Comparison of ENCODE assay signal across 9 cellular contexts in the genomic region with DNA sequence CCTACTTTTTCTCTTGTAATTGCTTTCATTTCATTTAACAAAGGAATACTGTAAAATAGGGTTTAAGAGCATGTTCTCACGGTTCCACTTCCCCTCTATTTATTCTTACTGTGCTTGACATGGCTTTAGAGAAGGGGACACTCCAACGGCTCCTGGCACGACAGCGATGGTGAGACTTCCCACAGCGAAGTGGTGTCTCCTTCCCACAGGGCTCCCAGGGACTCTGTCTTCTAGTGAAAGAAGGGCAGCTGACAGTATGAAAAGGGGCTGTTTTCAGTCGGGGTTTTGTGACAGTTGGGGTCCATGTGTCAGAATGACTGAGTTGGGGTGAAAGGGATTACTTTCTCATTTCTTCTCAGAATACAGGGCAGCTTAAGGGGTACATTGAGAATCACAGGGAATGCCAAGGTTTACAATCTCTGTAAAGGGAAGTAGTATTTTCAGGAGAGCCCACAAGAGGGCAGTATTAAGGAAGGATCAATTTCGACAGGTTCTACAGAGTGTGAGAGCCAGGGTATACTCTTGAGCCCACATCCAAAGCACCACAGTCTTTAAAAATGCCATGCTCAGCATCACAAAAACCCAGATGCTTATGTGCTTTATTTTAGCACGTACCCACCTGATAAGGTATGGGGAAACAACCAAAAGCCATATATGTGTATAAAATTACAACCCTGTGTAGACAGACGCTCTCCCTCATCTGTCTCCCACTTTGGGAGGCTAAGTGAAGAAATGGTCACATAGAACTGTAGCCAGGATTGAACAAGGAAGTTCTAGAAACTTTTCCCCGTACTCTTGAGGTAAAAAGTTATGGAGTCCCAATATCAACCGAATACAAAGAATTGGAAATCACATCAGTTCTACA. TPM values are rescaled to one million over a fixed set of nuclear protein-coding genes. Genes with fewer than 3 reads are reported as not detected.
A peak's percentile ranks its signal among the peaks of the same experiment; 100 is the strongest.
DNase-seq lines count a peak whose midpoint lies in the region; ATAC-seq, FAIRE-seq and TF ChIP-seq lines count a peak whose summit lies in the region.
"Had no signal": no experiment of that assay in that cellular context is flagged by ENCODE, and none has a peak within 500 bp of the region (broad histone marks: within the 10 kb centered on the region; RNA-seq: fewer than 3 reads in every experiment).

No MANE protein-coding gene starts in this region.

- no peak for TF ChIP-seq EP300 in K562 (IDR thresholded peaks at IDR 0.05; ENCODE audit: low read length)

- no peak overlapping the region for H3K4me3 Mint-ChIP-seq in activated CD4-positive, alpha-beta T cell treated with anti-CD3 and anti-CD28 coated beads, Interleukin-2, amount 10 ng/mL, durations not matched to agents 24 days and 14 days
- H3K4me3 Mint-ChIP-seq in stimulated activated memory B cell treated with anti-CD40 and anti-IgM and Interleukin-4, amounts not matched to agents 10 μg/mL and 1 μg/mL and 100 μg/mL, for 72 hours: no peak overlapping the region
- H3K4me3 Mint-ChIP-seq: natural killer cell treated with Interleukin-12 subunit alpha and Interleukin-12 subunit beta and Interleukin-15 and Interleukin-18, amount 100 ng/mL, for 72 hours had no signal

- no peak overlapping the region for H3K4me2 ChIP-seq in K562 (ENCODE audit: insufficient read depth, low read length)
- no peak overlapping the region for H3K4me2 ChIP-seq in mesendoderm (ENCODE audit: low read length)

- H3K4me1 ChIP-seq in K562 (replicated peaks in 1 of 2; ENCODE audit: control insufficient read depth in 2 of 2, insufficient read depth in 2 of 2, low read length in 2 of 2) (no peaks in the 10 kb centered on the region), mesendoderm (ENCODE audit: control insufficient read depth, low read depth, low read length) (no peaks in the 10 kb centered on the region)

- ATAC-seq in K562 (peak; percentile 90), sciatic nerve (no peak)
- ATAC-seq in stimulated activated memory B cell treated with anti-CD40 and anti-IgM and Interleukin-4, amounts not matched to agents 10 μg/mL and 1 μg/mL and 100 μg/mL, for 72 hours: no peak

- no peak overlapping the region for H2BK15ac ChIP-seq in mesendoderm (replicated peaks; ENCODE audit: low read depth)

- peak; percentile 49 to 66 (median 61); a peak in 5 of 6 replicates for TF ChIP-seq CTCF in K562 (IDR thresholded peaks at IDR 0.05 in 2 of 3, conservative IDR thresholded peaks at IDR 0.05 in 1 of 3; ENCODE audit: insufficient read depth in 2 of 3, low read depth in 1 of 3, low read length in 3 of 3)

- H2AFZ ChIP-seq in K562 (ENCODE audit: low read depth, low read length): no peak overlapping the region

- intact Hi-C loops in K562 (cut with micrococcal nuclease): no loop called here
- intact Hi-C loops in activated CD4-positive, alpha-beta T cell treated with anti-CD3 and anti-CD28 coated beads, Interleukin-2, amount 10 ng/mL, durations not matched to agents 24 days and 14 days (cut with micrococcal nuclease): no loop called here
- intact Hi-C loops in sciatic nerve (cut with DNase I): no loop called here

- no peak overlapping the region for H4K5ac ChIP-seq in mesendoderm (ENCODE audit: low read length)

- H3K9me3 ChIP-seq in K562 (replicated peaks; ENCODE audit: control insufficient read depth, insufficient read depth, low read depth, low read length): no peaks in the 10 kb centered on the region

- no peaks in the 10 kb centered on the region for H3K4me1 Mint-ChIP-seq in activated CD4-positive, alpha-beta T cell treated with anti-CD3 and anti-CD28 coated beads, Interleukin-2, amount 10 ng/mL, durations not matched to agents 24 days and 14 days
- H3K4me1 Mint-ChIP-seq in stimulated activated memory B cell treated with anti-CD40 and anti-IgM and Interleukin-4, amounts not matched to agents 10 μg/mL and 1 μg/mL and 100 μg/mL, for 72 hours: no peaks in the 10 kb centered on the region

- peaks cover 20% of the 10 kb centered on the region for H3K27me3 Mint-ChIP-seq in activated CD4-positive, alpha-beta T cell treated with anti-CD3 and anti-CD28 coated beads, Interleukin-2, amount 10 ng/mL, durations not matched to agents 24 days and 14 days
- H3K27me3 Mint-ChIP-seq in stimulated activated memory B cell treated with anti-CD40 and anti-IgM and Interleukin-4, amounts not matched to agents 10 μg/mL and 1 μg/mL and 100 μg/mL, for 72 hours: peaks cover 45% of the 10 kb centered on the region

- no peak overlapping the region for H2AK5ac ChIP-seq in mesendoderm (ENCODE audit: low read length)

- no peaks in the 10 kb centered on the region for H3K36me3 ChIP-seq in K562 (ENCODE audit: control insufficient read depth, insufficient read depth, low read length)
- H3K36me3 ChIP-seq in mesendoderm (ENCODE audit: control insufficient read depth, insufficient read depth, low read length): no peaks in the 10 kb centered on the region

- no peak for TF ChIP-seq RAD21 in K562 (CRISPR knock-in tag; conservative IDR thresholded peaks at IDR 0.05 in 1 of 2, IDR thresholded peaks at IDR 0.05 in 1 of 2)

- H3K36me3 Mint-ChIP-seq in activated CD4-positive, alpha-beta T cell treated with anti-CD3 and anti-CD28 coated beads, Interleukin-2, amount 10 ng/mL, durations not matched to agents 24 days and 14 days (ENCODE audit: low read depth): no peaks in the 10 kb centered on the region
- H3K36me3 Mint-ChIP-seq in stimulated activated memory B cell treated with anti-CD40 and anti-IgM and Interleukin-4, amounts not matched to agents 10 μg/mL and 1 μg/mL and 100 μg/mL, for 72 hours: no peaks in the 10 kb centered on the region
- H3K36me3 Mint-ChIP-seq: natural killer cell treated with Interleukin-12 subunit alpha and Interleukin-12 subunit beta and Interleukin-15 and Interleukin-18, amount 100 ng/mL, for 72 hours had no signal

- H3K27ac ChIP-seq in K562 (ENCODE audit: extremely low read depth, low read depth, low read length): no peak overlapping the region
- no peak overlapping the region for H3K27ac ChIP-seq in mesendoderm (ENCODE audit: low read depth, low read length)

- no peaks in the 10 kb centered on the region for H3K9me3 Mint-ChIP-seq in activated CD4-positive, alpha-beta T cell treated with anti-CD3 and anti-CD28 coated beads, Interleukin-2, amount 10 ng/mL, durations not matched to agents 24 days and 14 days
- peaks cover 5% of the 10 kb centered on the region for H3K9me3 Mint-ChIP-seq in stimulated activated memory B cell treated with anti-CD40 and anti-IgM and Interleukin-4, amounts not matched to agents 10 μg/mL and 1 μg/mL and 100 μg/mL, for 72 hours
- H3K9me3 Mint-ChIP-seq: natural killer cell treated with Interleukin-12 subunit alpha and Interleukin-12 subunit beta and Interleukin-15 and Interleukin-18, amount 100 ng/mL, for 72 hours had no signal

- no peak overlapping the region for H2BK5ac ChIP-seq in mesendoderm (ENCODE audit: low read length)

- CTCF ChIA-PET in K562 (lab: Yijun Ruan, JAX; ENCODE audit: low intra/inter-chr PET ratio): no interaction called here

- no peak overlapping the region for H3K4ac ChIP-seq in mesendoderm (ENCODE audit: low read depth, low read length)

- POLR2A ChIA-PET in K562 (lab: Yijun Ruan, JAX): interaction anchor here (0.6 to 0.7 kb wide), 2 partner anchors 16 to 379 kb away, joined by 3 read pairs; no protein-coding TSS in a partner anchor

- WGBS in K562 (ENCODE audit: insufficient coverage, low coverage, missing lambda C conversion rate): 2% methylated on average over 11 of the region's 11 CpGs
- no CpG with 5 or more reads among the region's 11 CpGs for WGBS in mesendoderm (ENCODE audit: extremely low coverage, insufficient coverage, low lambda C conversion rate)

- BruUV-seq in K562 (replicated peaks; lab: Mats Ljungman, UMichigan): no TSS peak

- H4K20me1 ChIP-seq in K562 (replicated peaks; ENCODE audit: control insufficient read depth, insufficient read depth, low read length): no peaks in the 10 kb centered on the region

- H3K9me1 ChIP-seq in K562 (ENCODE audit: control insufficient read depth, insufficient read depth, low read length): no peaks in the 10 kb centered on the region

- no peaks in the 10 kb centered on the region for H3K79me2 ChIP-seq in K562 (ENCODE audit: control insufficient read depth, insufficient read depth, low read length)
- no peaks in the 10 kb centered on the region for H3K79me2 ChIP-seq in mesendoderm (ENCODE audit: control insufficient read depth, insufficient read depth, low read length)

- no peak overlapping the region for H3K9ac ChIP-seq in K562 (ENCODE audit: insufficient read depth in 1 of 2, low read depth in 2 of 2, low read length in 2 of 2)
- H3K9ac ChIP-seq in mesendoderm (ENCODE audit: low read length): no peak overlapping the region

- H3K4me3 ChIP-seq in K562 (no peak overlapping the region), mesendoderm (ENCODE audit: low read length) (no peak overlapping the region)

- FAIRE-seq in K562 (lab: Jason Lieb, UNC): peak; percentile 56

- no peaks in the 10 kb centered on the region for H3K79me1 ChIP-seq in mesendoderm (ENCODE audit: low read length)

- no peak overlapping the region for H3K18ac ChIP-seq in mesendoderm (ENCODE audit: low read length)

- H4K8ac ChIP-seq in mesendoderm (ENCODE audit: low read depth, low read length): no peak overlapping the region

- H3K27me3 ChIP-seq in K562 (ENCODE audit: control insufficient read depth in 2 of 2, insufficient read depth in 2 of 2, low read length in 2 of 2) (peaks cover 0 to 16% of the 10 kb centered on the region in 2 experiments; a peak in 3 of 5 replicates), mesendoderm (ENCODE audit: insufficient read depth, low read length, poor library complexity) (no peaks in the 10 kb centered on the region)

- in situ Hi-C loops in K562 (cut with MboI): no loop called here

- H3K27ac Mint-ChIP-seq in activated CD4-positive, alpha-beta T cell treated with anti-CD3 and anti-CD28 coated beads, Interleukin-2, amount 10 ng/mL, durations not matched to agents 24 days and 14 days: no peak overlapping the region
- H3K27ac Mint-ChIP-seq in stimulated activated memory B cell treated with anti-CD40 and anti-IgM and Interleukin-4, amounts not matched to agents 10 μg/mL and 1 μg/mL and 100 μg/mL, for 72 hours: no peak overlapping the region
- H3K27ac Mint-ChIP-seq: natural killer cell treated with Interleukin-12 subunit alpha and Interleukin-12 subunit beta and Interleukin-15 and Interleukin-18, amount 100 ng/mL, for 72 hours had no signal

- H2BK120ac ChIP-seq in mesendoderm (ENCODE audit: low read depth, low read length): no peak overlapping the region

- DNase-seq in NCI-H1105 treated with DMSO at 0.1 percent for 48 hours (lab: John Stamatoyannopoulos, UW) (peak; percentile 15), NCI-H1105 (lab: John Stamatoyannopoulos, UW) (no peak), NCI-H146 (lab: John Stamatoyannopoulos, UW) (peak; percentile 31), K562 (ENCODE audit: extremely low read depth in 1 of 4, low spot score in 3 of 4) (peak; percentile 29 to 46 (median 39)), mesendoderm (peak; percentile 53), sciatic nerve (ENCODE audit: low spot score) (no peak)
- no peak for DNase-seq in activated CD4-positive, alpha-beta T cell treated with anti-CD3 and anti-CD28 coated beads, Interleukin-2, amount 10 ng/mL, durations not matched to agents 24 days and 14 days

- no peak for TF ChIP-seq POLR2A in K562 (conservative IDR thresholded peaks at IDR 0.05)

- no peak overlapping the region for H3K56ac ChIP-seq in mesendoderm (ENCODE audit: low read length)

- H3K23ac ChIP-seq in mesendoderm (ENCODE audit: low read length): no peak overlapping the region

RNA-seq across cellular contexts. Expression of a gene that starts 31.3 kb away (rescaled TPM):
- total RNA-seq in K562 (2011; cell fraction: chromatin; rRNA removed; ENCODE audit: low replicate concordance): 0.86 and 1.9 TPM in 2 replicates
- not detected in 2 replicates for total RNA-seq in K562 (2011; cell fraction: nucleolus; rRNA removed)
- 1.0 TPM in 1 of 2 replicates, not detected in the other for total RNA-seq in K562 (2011; cell fraction: nucleoplasm; rRNA removed)
- not detected in 2 replicates for total RNA-seq in K562 (2014; rRNA removed)
- total RNA-seq in K562 (2014; rRNA removed; fragmentation: Illumina TruSeq; extraction: Trizol): 0.45 TPM in 1 of 2 replicates, not detected in the other
- not detected in 2 replicates for total RNA-seq in K562 (2015; rRNA removed; fragmentation: Illumina TruSeq; extraction: Trizol)
- total RNA-seq in K562 (2021): 0.33 TPM in 1 of 2 replicates, not detected in the other
- 0.13 and 0.62 TPM in 2 replicates for polyA plus RNA-seq in K562 (2011; rRNA removed)
- 0.01 and 0.72 TPM in 2 replicates for polyA plus RNA-seq in K562 (2011; cell fraction: cytosol; rRNA removed)
- polyA plus RNA-seq in K562 (2011; cell fraction: nucleus; rRNA removed): 0.64 and 2.7 TPM in 2 replicates
- polyA plus RNA-seq in K562 (2012): 0.03 TPM in 1 of 2 replicates, not detected in the other
- polyA plus RNA-seq in K562 (2014; fragmentation: Illumina TruSeq; extraction: Trizol): not detected in 2 replicates
- polyA plus RNA-seq in K562 (2014; fragmentation: Nextera tagmentation; extraction: Ambion mirVana): under 1 TPM in 1 of 2 experiments, not detected in 1; 0.04 TPM
- not detected in 2 replicates for polyA plus RNA-seq in K562 (2014; rRNA removed)
- polyA minus RNA-seq in K562 (2011; rRNA and poly(A)+ RNA removed): 0.81 and 2.6 TPM in 2 replicates
- not detected in 2 replicates for polyA minus RNA-seq in K562 (2011; cell fraction: cytosol; rRNA and poly(A)+ RNA removed)
- polyA minus RNA-seq in K562 (2011; cell fraction: nucleus; rRNA and poly(A)+ RNA removed): 0.27 and 1.9 TPM in 2 replicates
- 0.87 TPM for polyA plus RNA-seq in mesendoderm (2013, experiment 1 of 2)
- polyA plus RNA-seq in mesendoderm (2013, experiment 2 of 2): 0.71 TPM
- total RNA-seq in activated CD4-positive, alpha-beta T cell treated with anti-CD3 and anti-CD28 coated beads, Interleukin-2, amount 10 ng/mL, durations not matched to agents 24 days and 14 days: 0.14 and 0.37 TPM in 2 replicates
- 9.3 TPM for total RNA-seq in sciatic nerve

Comparison
In these comparisons a context has a peak if more than half of its experiments do, and no peak if none do; other contexts are left out.
1. DNase-seq: peak in NCI-H1105 treated with DMSO at 0.1 percent for 48 hours (single experiment), NCI-H146 (single experiment), K562 (4 of 4) and mesendoderm (single experiment); none in NCI-H1105 (single experiment), activated CD4-positive, alpha-beta T cell treated with anti-CD3 and anti-CD28 coated beads, Interleukin-2, amount 10 ng/mL, durations not matched to agents 24 days and 14 days (single experiment) and sciatic nerve (single experiment).